12 cellular contexts compared by ENCODE assay signal in the genomic region with DNA sequence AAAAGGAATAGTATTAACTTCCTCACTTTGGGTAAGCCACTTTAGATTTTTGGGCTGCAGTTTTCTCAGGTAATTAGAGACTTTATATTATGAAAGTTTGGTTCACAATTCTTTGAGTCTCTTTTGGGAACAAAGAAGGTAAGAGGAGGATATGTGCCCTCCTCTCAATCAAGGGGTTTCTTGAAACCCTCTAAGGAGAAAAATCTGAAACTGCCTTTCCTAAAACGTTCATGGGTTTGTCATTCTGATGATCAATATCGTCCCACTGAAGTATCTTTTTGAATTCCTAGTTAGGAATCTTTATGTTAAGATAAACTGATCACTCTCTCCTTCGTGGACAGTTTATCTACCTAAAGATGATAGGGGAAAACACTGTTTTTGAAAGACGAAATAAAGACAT. TPM values are rescaled to one million over a fixed set of nuclear protein-coding genes. Genes with fewer than 3 reads are reported as not detected.
A peak's percentile ranks its signal among the peaks of the same experiment; 100 is the strongest.
DNase-seq lines count a peak whose midpoint lies in the region; TF ChIP-seq lines count a peak whose summit lies in the region.
"Had no signal": no experiment of that assay in that cellular context is flagged by ENCODE, and none has a peak within 500 bp of the region (broad histone marks: within the 10 kb centered on the region; RNA-seq: fewer than 3 reads in every experiment).

No MANE protein-coding gene starts in this region.

- POLR2A ChIA-PET in CD8-positive, alpha-beta memory T cell (lab: Charles Lee) = interaction anchor here (0.7 kb wide), 1 partner anchor 55 kb away, joined by 4 read pairs; no protein-coding TSS in a partner anchor

- H3K4me3 Mint-ChIP-seq in CD8-positive, alpha-beta memory T cell = peak overlapping the region; percentile 54 to 95 (median 61)

- peak overlapping the region; percentile 3 for H3K27ac ChIP-seq in CD8-positive, alpha-beta memory T cell (ENCODE audit: low read depth, low read length)
- no peak overlapping the region for H3K27ac ChIP-seq in MM.1S (ENCODE audit: low read length)
- H3K27ac ChIP-seq in osteoblast (ENCODE audit: low read depth, low read length) = no peak overlapping the region

- no peak for DNase-seq in CD8-positive, alpha-beta memory T cell
- DNase-seq in MM.1S (no peak), osteoblast (ENCODE audit: insufficient read length, low spot score, missing footprints) (no peak), KG1 (lab: John Stamatoyannopoulos, UW) (no peak), NCI-H526 (lab: John Stamatoyannopoulos, UW) (no peak)
- DNase-seq in stimulated activated CD8-positive, alpha-beta memory T cell treated with anti-CD3 and anti-CD28 coated beads, Interleukin-4, amount 100 ng/mL, for 48 hours = no peak
- no peak for DNase-seq in stimulated activated CD4-positive, alpha-beta T cell treated with anti-CD3 and anti-CD28 coated beads, Interleukin-1b, Interleukin-23, amount 100 ng/mL, for 48 hours
- DNase-seq: NCI-H1048, thyroid gland had no signal

- peaks cover 16% of the 10 kb centered on the region; the same call in 1 of the 2 replicates for H3F3A ChIP-seq in MM.1S (ENCODE audit: insufficient read depth, low read length)

- CTCF ChIA-PET in CD8-positive, alpha-beta memory T cell (lab: Charles Lee) = interaction anchor here (4.9 kb wide), 1 partner anchor 56 kb away, joined by 50 read pairs; a partner anchor contains a TSS

- no peaks in the 10 kb centered on the region for H3K9me2 ChIP-seq in MM.1S (replicated peaks; ENCODE audit: insufficient read depth, low read length)

- no peak for TF ChIP-seq CTCF in MM.1S (IDR thresholded peaks at IDR 0.05; ENCODE audit: low read length)
- no peak for TF ChIP-seq CTCF in osteoblast (IDR thresholded peaks at IDR 0.05; ENCODE audit: extremely low read depth, low read depth, low read length)

- peak overlapping the region; percentile 92 for H3K4me2 ChIP-seq in MM.1S (ENCODE audit: low read depth, low read length)
- H3K4me2 ChIP-seq in osteoblast (ENCODE audit: insufficient read depth, low read length) = peak overlapping the region; percentile 93

- peaks cover 17 to 57% (median 17%) of the 10 kb centered on the region in 3 donors for H3K36me3 Mint-ChIP-seq in CD8-positive, alpha-beta memory T cell

- no peak overlapping the region for H3K9ac ChIP-seq in MM.1S (ENCODE audit: low read length)
- H3K9ac ChIP-seq in endocrine pancreas (ENCODE audit: control insufficient read depth, insufficient read depth, low read length) = no peak overlapping the region

- no peaks in the 10 kb centered on the region for H3K9me3 ChIP-seq in CD8-positive, alpha-beta memory T cell (ENCODE audit: low read length)
- H3K9me3 ChIP-seq in MM.1S (replicated peaks; ENCODE audit: insufficient read depth, low read length) (no peaks in the 10 kb centered on the region), endocrine pancreas (ENCODE audit: control insufficient read depth, low read length) (no peaks in the 10 kb centered on the region), osteoblast (ENCODE audit: low read depth, low read length) (no peaks in the 10 kb centered on the region)
- H3K9me3 ChIP-seq: thyroid gland had no signal

- H4K20me1 ChIP-seq in MM.1S (ENCODE audit: insufficient read depth, low read length) (no peaks in the 10 kb centered on the region), osteoblast (ENCODE audit: insufficient read depth, low read length) (no peaks in the 10 kb centered on the region)

- H3K4me1 Mint-ChIP-seq in CD8-positive, alpha-beta memory T cell = peaks cover 48 to 56% (median 53%) of the 10 kb centered on the region in 3 donors

- no peaks in the 10 kb centered on the region for H3K27me3 ChIP-seq in CD8-positive, alpha-beta memory T cell (ENCODE audit: insufficient read depth, low read length, poor library complexity, severe bottlenecking)
- H3K27me3 ChIP-seq in MM.1S (replicated peaks; ENCODE audit: insufficient read depth, low read length) (no peaks in the 10 kb centered on the region), endocrine pancreas (ENCODE audit: control insufficient read depth, insufficient read depth, low read length) (no peaks in the 10 kb centered on the region), osteoblast (ENCODE audit: insufficient read depth, low read length) (no peaks in the 10 kb centered on the region)
- H3K27me3 ChIP-seq: thyroid gland had no signal

- peaks cover 3 to 10% of the 10 kb centered on the region in 2 donors for H3K27me3 Mint-ChIP-seq in CD8-positive, alpha-beta memory T cell

- no peak overlapping the region for H2AFZ ChIP-seq in MM.1S (ENCODE audit: low read length)
- H2AFZ ChIP-seq in osteoblast (ENCODE audit: low read length) = no peak overlapping the region

- no peak overlapping the region for H3K4me3 ChIP-seq in CD8-positive, alpha-beta memory T cell (ENCODE audit: low read length)
- H3K4me3 ChIP-seq in MM.1S (ENCODE audit: low read length) (no peak overlapping the region), endocrine pancreas (ENCODE audit: control insufficient read depth, insufficient read depth, low read length) (peak overlapping the region; percentile 91), osteoblast (ENCODE audit: insufficient read depth, low read length) (peak overlapping the region; percentile 83)

- H3K79me2 ChIP-seq in MM.1S (ENCODE audit: low read length) (peaks cover 15% of the 10 kb centered on the region), osteoblast (ENCODE audit: insufficient read depth, low read length) (peaks cover 24% of the 10 kb centered on the region)

- H3K27ac Mint-ChIP-seq in CD8-positive, alpha-beta memory T cell = peak overlapping the region in 4 of 8 donors; percentile 22 to 98 (median 88)

- H3K4me1 ChIP-seq in CD8-positive, alpha-beta memory T cell (ENCODE audit: insufficient read depth, low read length) = peaks cover 27% of the 10 kb centered on the region
- H3K4me1 ChIP-seq in MM.1S (ENCODE audit: low read length) = peaks cover 6% of the 10 kb centered on the region
- peaks cover 32% of the 10 kb centered on the region for H3K4me1 ChIP-seq in endocrine pancreas (ENCODE audit: control insufficient read depth, insufficient read depth, low read length)
- peaks cover 17% of the 10 kb centered on the region for H3K4me1 ChIP-seq in osteoblast (ENCODE audit: insufficient read depth, low read length)

- H3K36me3 ChIP-seq in CD8-positive, alpha-beta memory T cell (ENCODE audit: insufficient read depth, low read length) = peaks cover 8% of the 10 kb centered on the region
- H3K36me3 ChIP-seq in MM.1S (replicated peaks; ENCODE audit: insufficient read depth, low read length) (no peaks in the 10 kb centered on the region), endocrine pancreas (ENCODE audit: control insufficient read depth, insufficient read depth, low read length) (no peaks in the 10 kb centered on the region), osteoblast (ENCODE audit: insufficient read depth, low read length) (peaks cover 4% of the 10 kb centered on the region)

- no peaks in the 10 kb centered on the region for H3K9me3 Mint-ChIP-seq in CD8-positive, alpha-beta memory T cell

RNA-seq across cellular contexts. Expression of a gene that starts 42.4 kb away (rescaled TPM):
- not detected for total RNA-seq in CD8-positive, alpha-beta memory T cell
- polyA plus RNA-seq in CD8-positive, alpha-beta memory T cell = not detected
- not detected in 2 replicates for total RNA-seq in osteoblast
- total RNA-seq: mesenteric fat pad; T-helper 1 cell treated with Interleukin-12 subunit alpha and Interleukin-12 subunit beta and Interleukin-4 antibody, amounts not matched to agents 30 ng/mL and 1 ng/mL, for 36 hours; thyroid gland had no signal

RNA-seq across cellular contexts. Expression of a gene that starts 56.1 kb away (rescaled TPM):
- 10 to 100 TPM; 21.1 to 22.2 TPM for total RNA-seq in CD8-positive, alpha-beta memory T cell
- 14.8 TPM for polyA plus RNA-seq in CD8-positive, alpha-beta memory T cell
- 16.3 and 20.0 TPM in 2 replicates for total RNA-seq in osteoblast

Comparison
In these comparisons a context has a peak if more than half of its experiments do, and no peak if none do; other contexts are left out.
1. H3K4me3 ChIP-seq: peak in endocrine pancreas (single experiment) and osteoblast (single experiment); none in CD8-positive, alpha-beta memory T cell (single experiment) and MM.1S (single experiment).